6 cellular contexts compared by ENCODE assay signal in the genomic region with DNA sequence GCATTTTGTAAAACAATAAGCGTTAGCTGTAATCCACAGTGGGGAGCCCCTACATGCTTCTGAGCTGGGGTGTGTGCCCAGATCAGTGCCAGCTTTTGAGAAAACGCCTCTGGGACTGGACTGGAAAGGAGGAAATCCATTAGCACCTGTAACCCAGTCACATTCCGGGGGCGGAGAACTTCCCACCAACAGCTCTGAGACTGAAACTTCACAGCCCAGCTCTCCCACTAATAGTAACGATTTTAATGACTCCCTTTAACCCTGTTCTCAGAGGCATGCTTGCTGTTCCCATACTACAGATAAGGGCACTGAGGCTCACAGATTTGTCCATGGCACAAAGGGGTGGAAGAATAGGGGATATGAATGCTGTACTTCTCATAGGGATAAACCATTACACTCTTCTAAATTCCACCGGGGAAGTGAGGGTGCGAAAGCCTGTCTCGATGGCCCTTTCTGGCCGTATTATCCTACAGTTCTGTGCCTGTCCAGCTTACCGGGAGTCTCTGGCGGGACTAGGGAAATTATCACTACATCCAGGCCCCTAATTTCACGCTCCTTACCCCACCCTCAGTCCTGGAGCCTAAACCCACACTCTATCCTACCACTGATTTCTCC.
DNase-seq lines count a peak whose midpoint lies in the region; ATAC-seq lines count a peak whose summit lies in the region.

No MANE protein-coding gene starts in this region.

- peak overlapping the region; percentile 94 to 98 for H3K4me3 Mint-ChIP-seq in stimulated activated naive CD8-positive, alpha-beta T cell treated with anti-CD3 and anti-CD28 coated beads, Interleukin-15, amount 100 ng/mL, for 72 hours

- DNase-seq in OCI-M1 (lab: John Stamatoyannopoulos, UW): peak; percentile 41
- DNase-seq in glomerular visceral epithelial cell (ENCODE audit: extremely low spot score): peak; percentile 35
- DNase-seq in stimulated activated naive CD8-positive, alpha-beta T cell treated with anti-CD3 and anti-CD28 coated beads, Interleukin-15, amount 100 ng/mL, for 72 hours: no peak
- DNase-seq in 8988T: no peak

- peak overlapping the region; percentile 94 to 97 for H3K27ac Mint-ChIP-seq in stimulated activated naive CD8-positive, alpha-beta T cell treated with anti-CD3 and anti-CD28 coated beads, Interleukin-15, amount 100 ng/mL, for 72 hours

- no peak for ATAC-seq in stimulated activated naive CD8-positive, alpha-beta T cell treated with anti-CD3 and anti-CD28 coated beads, Interleukin-15, amount 100 ng/mL, for 72 hours
- ATAC-seq in HG03196 (IDR thresholded peaks at IDR 0.05; ENCODE audit: unreplicated experiment): no peak

- peaks cover 33% of the 10 kb centered on the region for H3K4me1 ChIP-seq in BLaER1

- peak overlapping the region; percentile 92 for H3K9ac ChIP-seq in BLaER1

- H3K27me3 Mint-ChIP-seq in stimulated activated naive CD8-positive, alpha-beta T cell treated with anti-CD3 and anti-CD28 coated beads, Interleukin-15, amount 100 ng/mL, for 72 hours: no peaks in the 10 kb centered on the region

- peaks cover 23% of the 10 kb centered on the region; the same call in 1 of the 2 replicates for H3K36me3 ChIP-seq in BLaER1

- H3K27ac ChIP-seq in BLaER1: peak overlapping the region; percentile 72

- H3K4me2 ChIP-seq in BLaER1: peak overlapping the region; percentile 96

- H3K4me3 ChIP-seq in BLaER1: peak overlapping the region; percentile 81

- no peaks in the 10 kb centered on the region for H3K9me3 Mint-ChIP-seq in stimulated activated naive CD8-positive, alpha-beta T cell treated with anti-CD3 and anti-CD28 coated beads, Interleukin-15, amount 100 ng/mL, for 72 hours

- H3K27me3 ChIP-seq in BLaER1: no peaks in the 10 kb centered on the region

- peaks cover 47% of the 10 kb centered on the region for H4K20me1 ChIP-seq in BLaER1

- H3K9me3 ChIP-seq in BLaER1: no peaks in the 10 kb centered on the region

- H3K4me1 Mint-ChIP-seq in stimulated activated naive CD8-positive, alpha-beta T cell treated with anti-CD3 and anti-CD28 coated beads, Interleukin-15, amount 100 ng/mL, for 72 hours: peaks cover 44% of the 10 kb centered on the region

Comparison
In these comparisons a context has a peak if more than half of its experiments do, and no peak if none do; other contexts are left out.
1. DNase-seq: peak in OCI-M1 (single experiment) and glomerular visceral epithelial cell (single experiment); none in stimulated activated naive CD8-positive, alpha-beta T cell treated with anti-CD3 and anti-CD28 coated beads, Interleukin-15, amount 100 ng/mL, for 72 hours (0 of 2) and 8988T (single experiment).